In genomic region chr17:74864866-74865395, GRCh38 we compare ENCODE assay signal across 1 cellular context.
TF ChIP-seq lines count a peak whose summit lies in the region.

No MANE protein-coding gene starts in this region.

TF ChIP-seq in IMR-90, 13 proteins besides CTCF, POLR2A, EP300 and RAD21:
- TF ChIP-seq MAZ (IDR thresholded peaks at IDR 0.05; ENCODE audit: borderline replicate concordance, low read depth, low read length) (0 out of 2 replicates have a peak, but pooled peaks have one; percentile 20), ELK1 (IDR thresholded peaks at IDR 0.05; ENCODE audit: borderline replicate concordance, low read depth, low read length) (no peak), MAFK (IDR thresholded peaks at IDR 0.05; ENCODE audit: low read depth, low read length) (peak; percentile 57), MXI1 (IDR thresholded peaks at IDR 0.05; ENCODE audit: borderline replicate concordance, low read depth, low read length) (peak; percentile 61), SMC3 (IDR thresholded peaks at IDR 0.05; ENCODE audit: low read depth, low read length) (peak; percentile 81), CEBPB (IDR thresholded peaks at IDR 0.05; ENCODE audit: low read depth, low read length) (peak; percentile 68), CHD1 (IDR thresholded peaks at IDR 0.05; ENCODE audit: low read depth, low read length) (no peak)
